ENCODE assay signal across 35 cellular contexts in the genomic region with DNA sequence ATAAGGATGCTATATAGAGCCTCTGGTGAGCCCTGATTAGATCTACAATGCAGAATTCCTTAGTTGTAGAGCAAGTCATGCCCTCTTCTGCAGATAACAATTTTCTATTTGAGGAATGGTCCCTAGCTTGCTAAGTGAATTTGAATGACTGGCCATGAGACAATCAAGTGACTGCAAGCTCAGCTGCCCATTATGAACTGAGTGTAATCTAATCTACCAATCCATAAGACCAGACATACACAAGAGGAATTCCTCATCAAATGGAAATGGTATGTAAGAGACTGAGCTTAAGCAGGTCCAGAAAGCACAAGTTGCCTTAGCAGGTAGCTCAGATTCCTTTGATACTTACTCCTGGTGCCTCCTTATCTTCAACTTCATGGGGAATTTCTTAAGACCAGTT.
"Had no signal": no experiment of that assay in that cellular context is flagged by ENCODE, and none has a peak within 500 bp of the region (broad histone marks: within the 10 kb centered on the region; RNA-seq: fewer than 3 reads in every experiment).

No MANE protein-coding gene starts in this region.

- H3K4me3 Mint-ChIP-seq: activated CD4-positive, alpha-beta memory T cell treated with anti-CD3 and anti-CD28 coated beads, Interleukin-2, amount 10 ng/mL, durations not matched to agents 7 days and 5 days; activated CD4-positive, alpha-beta T cell treated with anti-CD3 and anti-CD28 coated beads for 36 hours; activated CD8-positive, alpha-beta memory T cell treated with anti-CD3 and anti-CD28 coated beads, Interleukin-2, amount 10 ng/mL, durations not matched to agents 7 days and 5 days; activated CD8-positive, alpha-beta T cell treated with anti-CD3 and anti-CD28 coated beads, Interleukin-2, amount 10 ng/mL, durations not matched to agents 7 days and 5 days; activated naive CD4-positive, alpha-beta T cell treated with anti-CD3 and anti-CD28 coated beads, Interleukin-2, amount 10 ng/mL, durations not matched to agents 7 days and 5 days; activated naive CD4-positive, alpha-beta T cell treated with anti-CD3 and anti-CD28 coated beads, Interleukin-2, amount 50 U/mL, for 24 hours; activated naive CD8-positive, alpha-beta T cell; activated naive CD8-positive, alpha-beta T cell treated with anti-CD3 and anti-CD28 coated beads, Interleukin-2, amount 10 ng/mL, durations not matched to agents 7 days and 5 days; activated naive CD8-positive, alpha-beta T cell treated with anti-CD3 and anti-CD28 coated beads, Interleukin-2, amount 50 U/mL, for 24 hours; activated T-cell treated with anti-CD3 and anti-CD28 coated beads, Interleukin-2, amount 50 U/mL, for 24 hours; brain; T-helper 1 cell treated with Interleukin-12 subunit alpha and Interleukin-12 subunit beta and Interleukin-4 antibody, amounts not matched to agents 30 μg/mL and 1 μg/mL, for 36 hours; T-helper 2 cell treated with Interferon-gamma antibody and Interleukin-4, amounts not matched to agents 5 μg/mL and 100 μg/mL, for 36 hours; WTC11 had no signal

- H3K36me3 ChIP-seq: ascending aorta, cardiac muscle cell, WERI-Rb-1 had no signal

- H3K27ac ChIP-seq: ascending aorta, cardiac muscle cell, WERI-Rb-1 had no signal

- H3K9me3 Mint-ChIP-seq: activated CD4-positive, alpha-beta memory T cell treated with anti-CD3 and anti-CD28 coated beads, Interleukin-2, amount 10 ng/mL, durations not matched to agents 7 days and 5 days; activated naive CD4-positive, alpha-beta T cell treated with anti-CD3 and anti-CD28 coated beads, Interleukin-2, amount 10 ng/mL, durations not matched to agents 7 days and 5 days; activated naive CD4-positive, alpha-beta T cell treated with anti-CD3 and anti-CD28 coated beads, Interleukin-2, amount 50 U/mL, for 24 hours; activated naive CD8-positive, alpha-beta T cell treated with anti-CD3 and anti-CD28 coated beads, Interleukin-2, amount 10 ng/mL, durations not matched to agents 7 days and 5 days; activated naive CD8-positive, alpha-beta T cell treated with anti-CD3 and anti-CD28 coated beads, Interleukin-2, amount 50 U/mL, for 24 hours; activated T-cell treated with anti-CD3 and anti-CD28 coated beads, Interleukin-2, amount 50 U/mL, for 24 hours; activated T-helper 2 cell treated with anti-CD3 and anti-CD28 coated beads, Interferon-gamma antibody, Interleukin-2, Interleukin-4, amounts not matched to agents 10 μg/mL and 5 μg/mL and 100 μg/mL, durations not matched to agents 14 hours and 24 hours and 36 hours; brain; T-helper 1 cell treated with Interleukin-12 subunit alpha and Interleukin-12 subunit beta and Interleukin-4 antibody, amounts not matched to agents 30 μg/mL and 1 μg/mL, for 36 hours; T-helper 2 cell treated with Interferon-gamma antibody and Interleukin-4, amounts not matched to agents 5 μg/mL and 100 μg/mL, for 36 hours; WTC11 had no signal

- H3K9me3 ChIP-seq: ascending aorta had no signal

- H3K27ac Mint-ChIP-seq: activated CD4-positive, alpha-beta memory T cell treated with anti-CD3 and anti-CD28 coated beads, Interleukin-2, amount 10 ng/mL, durations not matched to agents 7 days and 5 days; activated CD4-positive, alpha-beta T cell treated with anti-CD3 and anti-CD28 coated beads for 36 hours; activated CD8-positive, alpha-beta memory T cell treated with anti-CD3 and anti-CD28 coated beads, Interleukin-2, amount 10 ng/mL, durations not matched to agents 7 days and 5 days; activated CD8-positive, alpha-beta T cell treated with anti-CD3 and anti-CD28 coated beads, Interleukin-2, amount 10 ng/mL, durations not matched to agents 7 days and 5 days; activated naive CD4-positive, alpha-beta T cell treated with anti-CD3 and anti-CD28 coated beads, Interleukin-2, amount 10 ng/mL, durations not matched to agents 7 days and 5 days; activated naive CD4-positive, alpha-beta T cell treated with anti-CD3 and anti-CD28 coated beads, Interleukin-2, amount 50 U/mL, for 24 hours; activated naive CD8-positive, alpha-beta T cell treated with anti-CD3 and anti-CD28 coated beads, Interleukin-2, amount 10 ng/mL, durations not matched to agents 7 days and 5 days; activated naive CD8-positive, alpha-beta T cell treated with anti-CD3 and anti-CD28 coated beads, Interleukin-2, amount 50 U/mL, for 24 hours; activated T-cell treated with anti-CD3 and anti-CD28 coated beads, Interleukin-2, amount 50 U/mL, for 24 hours; activated T-helper 2 cell treated with anti-CD3 and anti-CD28 coated beads, Interferon-gamma antibody, Interleukin-2, Interleukin-4, amounts not matched to agents 10 μg/mL and 5 μg/mL and 100 μg/mL, durations not matched to agents 14 hours and 24 hours and 36 hours; brain; T-helper 1 cell treated with Interleukin-12 subunit alpha and Interleukin-12 subunit beta and Interleukin-4 antibody, amounts not matched to agents 30 μg/mL and 1 μg/mL, for 36 hours; WTC11 had no signal

- DNase-seq: activated CD4-positive, alpha-beta memory T cell treated with anti-CD3 and anti-CD28 coated beads, Interleukin-2, amount 10 ng/mL, durations not matched to agents 7 days and 5 days; activated CD4-positive, alpha-beta T cell treated with anti-CD3 and anti-CD28 coated beads for 1 hour; activated CD4-positive, alpha-beta T cell treated with anti-CD3 and anti-CD28 coated beads for 36 hours; activated CD4-positive, alpha-beta T cell treated with anti-CD3 and anti-CD28 coated beads for 48 hours; activated CD4-positive, alpha-beta T cell treated with anti-CD3 and anti-CD28 coated beads, Interleukin-2, amount 50 U/mL, for 48 hours; activated CD4-positive, CD25-positive, alpha-beta regulatory T cell; activated CD8-positive, alpha-beta memory T cell treated with anti-CD3 and anti-CD28 coated beads for 24 hours; activated CD8-positive, alpha-beta memory T cell treated with anti-CD3 and anti-CD28 coated beads, Interleukin-2, amount 10 ng/mL, durations not matched to agents 7 days and 5 days; activated CD8-positive, alpha-beta memory T cell treated with anti-CD3 and anti-CD28 coated beads, Interleukin-2, amount 50 U/mL, for 48 hours; activated CD8-positive, alpha-beta T cell treated with anti-CD3 and anti-CD28 coated beads, Interleukin-2, amount 10 ng/mL, durations not matched to agents 7 days and 5 days; activated effector memory CD4-positive, alpha-beta T cell treated with Interleukin-2 at 50 U/mL for 16 hours; activated gamma-delta T cell; activated naive CD4-positive, alpha-beta T cell treated with anti-CD3 and anti-CD28 coated beads, Interleukin-2, amount 10 ng/mL, durations not matched to agents 7 days and 5 days; activated naive CD4-positive, alpha-beta T cell treated with Interleukin-2 at 50 U/mL for 16 hours; activated naive CD8-positive, alpha-beta T cell treated with anti-CD3 and anti-CD28 coated beads, Interleukin-2, amount 10 ng/mL, durations not matched to agents 7 days and 5 days; activated naive CD8-positive, alpha-beta T cell treated with anti-CD3 and anti-CD28 coated beads, Interleukin-2, amount 50 U/mL, for 24 hours; activated T-cell treated with anti-CD3 and anti-CD28 coated beads, Interleukin-2, amount 50 U/mL, for 24 hours; activated T-cell treated with anti-CD3 and anti-CD28 coated beads, Interleukin-2, amount 50 U/mL, for 48 hours; amygdala; anterior cingulate cortex; caudate nucleus; T-helper 1 cell; T-helper 2 cell; T-helper 9 cell; WERI-Rb-1 had no signal

- ATAC-seq: activated CD4-positive, alpha-beta T cell treated with anti-CD3 and anti-CD28 coated beads for 36 hours; activated CD4-positive, CD25-positive, alpha-beta regulatory T cell treated with anti-CD3 and anti-CD28 coated beads, Interleukin-2, amount 50 U/mL, for 24 hours; activated CD8-positive, alpha-beta memory T cell treated with anti-CD3 and anti-CD28 coated beads, Interleukin-2, amount 10 ng/mL, durations not matched to agents 7 days and 5 days; activated CD8-positive, alpha-beta T cell treated with anti-CD3 and anti-CD28 coated beads, Interleukin-2, amount 10 ng/mL, durations not matched to agents 7 days and 5 days; activated naive CD8-positive, alpha-beta T cell treated with anti-CD3 and anti-CD28 coated beads, Interleukin-2, amount 50 U/mL, for 24 hours; WTC11 had no signal

- H3K27me3 ChIP-seq: ascending aorta had no signal

- H3K36me3 Mint-ChIP-seq: activated CD8-positive, alpha-beta memory T cell treated with anti-CD3 and anti-CD28 coated beads, Interleukin-2, amount 10 ng/mL, durations not matched to agents 7 days and 5 days; activated naive CD4-positive, alpha-beta T cell treated with anti-CD3 and anti-CD28 coated beads, Interleukin-2, amount 10 ng/mL, durations not matched to agents 7 days and 5 days; activated naive CD4-positive, alpha-beta T cell treated with anti-CD3 and anti-CD28 coated beads, Interleukin-2, amount 50 U/mL, for 24 hours; activated naive CD8-positive, alpha-beta T cell; brain; WTC11 had no signal

- H3K27me3 Mint-ChIP-seq: activated CD4-positive, alpha-beta memory T cell treated with anti-CD3 and anti-CD28 coated beads, Interleukin-2, amount 10 ng/mL, durations not matched to agents 7 days and 5 days; activated CD4-positive, alpha-beta T cell treated with anti-CD3 and anti-CD28 coated beads for 36 hours; activated CD8-positive, alpha-beta memory T cell treated with anti-CD3 and anti-CD28 coated beads, Interleukin-2, amount 10 ng/mL, durations not matched to agents 7 days and 5 days; activated naive CD4-positive, alpha-beta T cell treated with anti-CD3 and anti-CD28 coated beads, Interleukin-2, amount 10 ng/mL, durations not matched to agents 7 days and 5 days; activated naive CD4-positive, alpha-beta T cell treated with anti-CD3 and anti-CD28 coated beads, Interleukin-2, amount 50 U/mL, for 24 hours; activated naive CD8-positive, alpha-beta T cell; activated naive CD8-positive, alpha-beta T cell treated with anti-CD3 and anti-CD28 coated beads, Interleukin-2, amount 10 ng/mL, durations not matched to agents 7 days and 5 days; activated naive CD8-positive, alpha-beta T cell treated with anti-CD3 and anti-CD28 coated beads, Interleukin-2, amount 50 U/mL, for 24 hours; activated T-cell treated with anti-CD3 and anti-CD28 coated beads, Interleukin-2, amount 50 U/mL, for 24 hours had no signal

- H3K4me3 ChIP-seq: ascending aorta, cardiac muscle cell had no signal
